ENCODE assay signal across 14 cellular contexts in genomic region chr3:38170722-38171121, GRCh38.
"Had no signal": no experiment of that assay in that cellular context is flagged by ENCODE, and none has a peak within 500 bp of the region (broad histone marks: within the 10 kb centered on the region; RNA-seq: fewer than 3 reads in every experiment).

No MANE protein-coding gene starts in this region.

- H3K9me3 ChIP-seq: left lung, mucosa of descending colon, prostate gland, upper lobe of left lung had no signal

- H3K27me3 ChIP-seq: hepatocyte, left lung, upper lobe of left lung had no signal

- DNase-seq: activated CD8-positive, alpha-beta memory T cell treated with anti-CD3 and anti-CD28 coated beads, Interleukin-2, amount 50 U/mL, for 4 hours; activated CD8-positive, alpha-beta T cell treated with anti-CD3 and anti-CD28 coated beads, Interleukin-2, amount 10 ng/mL, durations not matched to agents 7 days and 5 days; activated naive CD8-positive, alpha-beta T cell treated with anti-CD3 and anti-CD28 coated beads for 36 hours; activated T-cell treated with anti-CD3 and anti-CD28 coated beads, Interleukin-2, amount 50 U/mL, for 48 hours; islet precursor cell; left lung; mucosa of descending colon; occipital lobe; right cardiac atrium; small intestine; stimulated activated naive CD8-positive, alpha-beta T cell treated with anti-CD3 and anti-CD28 coated beads, Interleukin-15, amount 100 ng/mL, for 72 hours; upper lobe of left lung had no signal

- H3K4me1 ChIP-seq: prostate gland had no signal

- H3K36me3 ChIP-seq: left lung, prostate gland, upper lobe of left lung had no signal

- H2AFZ ChIP-seq: hepatocyte had no signal

- H3K4me3 ChIP-seq: hepatocyte, left lung, mucosa of descending colon, prostate gland, upper lobe of left lung had no signal

- ATAC-seq: activated CD8-positive, alpha-beta T cell treated with anti-CD3 and anti-CD28 coated beads, Interleukin-2, amount 10 ng/mL, durations not matched to agents 7 days and 5 days; left lung; mucosa of descending colon; right cardiac atrium; stimulated activated naive CD8-positive, alpha-beta T cell treated with anti-CD3 and anti-CD28 coated beads, Interleukin-15, amount 100 ng/mL, for 72 hours had no signal

- H3K27ac ChIP-seq: hepatocyte, left lung, prostate gland, upper lobe of left lung had no signal

- H3K4me2 ChIP-seq: hepatocyte had no signal
